8 cellular contexts compared by ENCODE assay signal in the genomic region with DNA sequence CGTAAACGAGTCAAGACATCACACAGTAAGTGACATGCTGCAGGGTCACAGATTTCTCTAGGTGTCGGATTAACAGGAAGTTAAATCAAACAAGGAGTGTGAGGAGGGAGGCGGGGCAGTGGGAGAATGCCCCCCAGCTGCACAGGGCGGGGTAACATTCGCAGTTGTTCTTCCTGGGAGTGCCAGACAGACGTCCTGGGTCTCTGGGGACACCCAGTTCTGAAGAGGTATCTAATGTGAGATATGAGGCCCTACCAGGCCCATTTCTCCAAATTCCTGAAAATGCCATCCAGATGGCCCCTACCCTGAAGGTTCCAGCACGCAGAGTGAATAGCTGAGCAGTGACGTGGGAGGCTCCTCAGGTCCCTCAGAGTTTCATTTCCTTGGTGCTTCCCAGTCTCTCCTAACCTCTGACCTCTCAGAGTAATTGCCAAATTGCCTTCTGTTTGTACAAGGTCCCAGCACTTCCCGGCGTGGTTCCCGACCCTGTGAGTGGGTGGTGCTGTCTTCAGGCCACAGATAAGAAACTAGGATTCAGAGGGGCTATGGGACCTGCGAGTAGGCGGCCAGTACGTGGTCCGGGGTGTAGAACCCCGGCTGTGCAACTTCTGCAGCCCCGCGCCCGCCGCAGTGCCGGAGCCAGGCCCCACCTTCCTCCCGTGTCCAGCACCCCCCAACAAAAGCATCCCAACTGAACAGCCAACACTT. TPM values are rescaled to one million over a fixed set of nuclear protein-coding genes. Genes with fewer than 3 reads are reported as not detected.
A peak's percentile ranks its signal among the peaks of the same experiment; 100 is the strongest.
DNase-seq lines count a peak whose midpoint lies in the region; ATAC-seq and TF ChIP-seq lines count a peak whose summit lies in the region.

No MANE protein-coding gene starts in this region.

- H3K4me3 ChIP-seq in GM23248 (peak overlapping the region; percentile 95), endodermal cell (ENCODE audit: low read length) (peak overlapping the region; percentile 90), mucosa of stomach (ENCODE audit: low read length) (peak overlapping the region; percentile 39)

- no peaks in the 10 kb centered on the region for H3K9me2 ChIP-seq in GM23248 (ENCODE audit: insufficient read depth)

- peaks cover 38% of the 10 kb centered on the region for H3K4me1 ChIP-seq in GM23248 (ENCODE audit: insufficient read depth)
- H3K4me1 ChIP-seq in endodermal cell (ENCODE audit: control insufficient read depth, insufficient read depth, low read length): peaks cover 16% of the 10 kb centered on the region
- peaks cover 61% of the 10 kb centered on the region for H3K4me1 ChIP-seq in mucosa of stomach (ENCODE audit: control insufficient read depth, insufficient read depth, low read length)

- peaks cover 59% of the 10 kb centered on the region for H3K79me2 ChIP-seq in GM23248 (ENCODE audit: insufficient read depth)

- H3K4me3 Mint-ChIP-seq in endodermal cell: peak overlapping the region; percentile 85

- WGBS in GM23248 (ENCODE audit: low coverage in 1 of 2, low lambda C conversion rate in 2 of 2, missing lambda C conversion rate in 2 of 2), 2 experiments: 2 to 4% methylated on average over 23 of the region's 23 CpGs
- 9 to 12% methylated on average over 9 to 23 of the region's 23 CpGs for WGBS in endodermal cell (ENCODE audit: insufficient coverage in 1 of 2, insufficient read length in 1 of 2), 2 experiments

- H2AFZ ChIP-seq in GM23248: no peak overlapping the region

- DNase-seq in AG08396 (ENCODE audit: low spot score) (peak; percentile 72), GM23248 (peak; percentile 79), SK-MEL-5 (ENCODE audit: low read depth, low spot score) (peak; percentile 26), endodermal cell (peak; percentile 87)
- no peak for DNase-seq in activated CD4-positive, alpha-beta T cell treated with anti-CD3 and anti-CD28 coated beads, Interleukin-2, amount 50 U/mL, for 48 hours

- no peak for TF ChIP-seq CTCF in endodermal cell (conservative IDR thresholded peaks at IDR 0.05)

- H3K9ac ChIP-seq in GM23248 (peak overlapping the region; percentile 97), endodermal cell (ENCODE audit: extremely low read depth, low read length, poor library complexity, severe bottlenecking) (peak overlapping the region; percentile 91), mucosa of stomach (ENCODE audit: low read length) (peak overlapping the region; percentile 90)

- in situ Hi-C loops in GM23248 (cut with MboI) (no loop called here), SK-MEL-5 (cut with HindIII; ENCODE audit: low pct_unique_long_range_greater_than_20kb, low sequenced_read_pairs) (no loop called here)

- H3F3A ChIP-seq in GM23248 (ENCODE audit: insufficient read depth): peaks cover 38% of the 10 kb centered on the region

- H3K27ac Mint-ChIP-seq in endodermal cell: peak overlapping the region; percentile 92

- H3K36me3 ChIP-seq in GM23248 (ENCODE audit: low read depth) (peaks cover 20% of the 10 kb centered on the region; the same call in 1 of the 2 replicates), endodermal cell (ENCODE audit: control insufficient read depth, insufficient read depth, low read length) (peaks cover 45% of the 10 kb centered on the region), mucosa of stomach (ENCODE audit: control insufficient read depth, insufficient read depth, low read length) (peaks cover 3% of the 10 kb centered on the region)

- H3K27me3 Mint-ChIP-seq in endodermal cell (ENCODE audit: insufficient read depth): peaks cover 17% of the 10 kb centered on the region

- H3K4me1 Mint-ChIP-seq in endodermal cell: peaks cover 37% of the 10 kb centered on the region

- no peaks in the 10 kb centered on the region for H3K9me3 Mint-ChIP-seq in endodermal cell

- H4K20me1 ChIP-seq in GM23248 (ENCODE audit: insufficient read depth): peaks cover 41% of the 10 kb centered on the region; the same call in 1 of the 2 replicates

- no peaks in the 10 kb centered on the region for H3K9me3 ChIP-seq in GM23248 (ENCODE audit: low read depth)
- H3K9me3 ChIP-seq in endodermal cell (ENCODE audit: control insufficient read depth, low read length): no peaks in the 10 kb centered on the region
- H3K9me3 ChIP-seq in mucosa of stomach (ENCODE audit: control insufficient read depth, low read length): no peaks in the 10 kb centered on the region

- no peak for ATAC-seq in GM21825 (IDR thresholded peaks at IDR 0.05; ENCODE audit: unreplicated experiment)
- no peak for ATAC-seq in GM21576 (IDR thresholded peaks at IDR 0.05; ENCODE audit: unreplicated experiment)

- H3K36me3 Mint-ChIP-seq in endodermal cell (ENCODE audit: low read depth): peaks cover 40% of the 10 kb centered on the region

- H3K27ac ChIP-seq in GM23248: peak overlapping the region; percentile 95
- H3K27ac ChIP-seq in endodermal cell (ENCODE audit: low read depth, low read length): no peak overlapping the region

- peak overlapping the region; percentile 80 for H3K4me2 ChIP-seq in GM23248 (ENCODE audit: unreplicated experiment)

- 0 out of 2 replicates have a peak, but pooled peaks cover under 1% of the 10 kb centered on the region for H3K27me3 ChIP-seq in GM23248 (replicated peaks; ENCODE audit: insufficient read depth)
- H3K27me3 ChIP-seq in endodermal cell (ENCODE audit: control insufficient read depth, insufficient read depth, low read length, poor library complexity, severe bottlenecking): no peaks in the 10 kb centered on the region
- no peaks in the 10 kb centered on the region for H3K27me3 ChIP-seq in mucosa of stomach (ENCODE audit: control insufficient read depth, insufficient read depth, low read length)

RNA-seq across cellular contexts. Expression of gene RRBP1, which starts 1.8 kb away (rescaled TPM):
- 182 and 231 TPM in 2 replicates for total RNA-seq in GM23248 (2014; rRNA removed; shearing (Covaris generic))
- 127 and 131 TPM in 2 replicates for polyA plus RNA-seq in GM23248 (2016; fragmentation: Nextera tagmentation; extraction: Ambion mirVana)
- total RNA-seq in SK-MEL-5 (2014; rRNA removed; shearing (Covaris generic)): 108 and 139 TPM in 2 replicates
- 99.0 and 129 TPM in 2 replicates for polyA plus RNA-seq in SK-MEL-5 (2015; cell fraction: cytosol; rRNA removed)
- 75.3 and 83.0 TPM in 2 replicates for polyA plus RNA-seq in SK-MEL-5 (2015; cell fraction: nucleus; rRNA removed)
- total RNA-seq in endodermal cell: 100 to 1,000 TPM; 191 to 212 TPM
- polyA plus RNA-seq in endodermal cell (2013, experiment 1 of 2): 54.2 TPM
- 58.4 TPM for polyA plus RNA-seq in endodermal cell (2013, experiment 2 of 2)

RNA-seq across cellular contexts. Expression of gene BANF2, which starts 19.5 kb away (rescaled TPM):
- total RNA-seq in GM23248 (2014; rRNA removed; shearing (Covaris generic)): not detected in 2 replicates
- polyA plus RNA-seq in GM23248 (2016; fragmentation: Nextera tagmentation; extraction: Ambion mirVana): not detected in 2 replicates
- total RNA-seq in SK-MEL-5 (2014; rRNA removed; shearing (Covaris generic)): not detected in 2 replicates
- not detected in 2 replicates for polyA plus RNA-seq in SK-MEL-5 (2015; cell fraction: cytosol; rRNA removed)
- not detected in 2 replicates for polyA plus RNA-seq in SK-MEL-5 (2015; cell fraction: nucleus; rRNA removed)
- total RNA-seq in endodermal cell: not detected
- not detected for polyA plus RNA-seq in endodermal cell (2013, experiment 1 of 2)
- polyA plus RNA-seq in endodermal cell (2013, experiment 2 of 2): not detected

Comparison
In these comparisons a context has a peak if more than half of its experiments do, and no peak if none do; other contexts are left out.
1. DNase-seq: peak in AG08396 (single experiment), GM23248 (single experiment), SK-MEL-5 (single experiment) and endodermal cell (single experiment); none in activated CD4-positive, alpha-beta T cell treated with anti-CD3 and anti-CD28 coated beads, Interleukin-2, amount 50 U/mL, for 48 hours (0 of 2).
2. H3K4me3 ChIP-seq: peak in every context shown above with its lines; median percentile 95 in GM23248; 90 in endodermal cell; 39 in mucosa of stomach.
3. Peak in every context shown above with its lines, with median percentiles within 50 percentile points of each other: H3K9ac ChIP-seq.